In the genomic region with DNA sequence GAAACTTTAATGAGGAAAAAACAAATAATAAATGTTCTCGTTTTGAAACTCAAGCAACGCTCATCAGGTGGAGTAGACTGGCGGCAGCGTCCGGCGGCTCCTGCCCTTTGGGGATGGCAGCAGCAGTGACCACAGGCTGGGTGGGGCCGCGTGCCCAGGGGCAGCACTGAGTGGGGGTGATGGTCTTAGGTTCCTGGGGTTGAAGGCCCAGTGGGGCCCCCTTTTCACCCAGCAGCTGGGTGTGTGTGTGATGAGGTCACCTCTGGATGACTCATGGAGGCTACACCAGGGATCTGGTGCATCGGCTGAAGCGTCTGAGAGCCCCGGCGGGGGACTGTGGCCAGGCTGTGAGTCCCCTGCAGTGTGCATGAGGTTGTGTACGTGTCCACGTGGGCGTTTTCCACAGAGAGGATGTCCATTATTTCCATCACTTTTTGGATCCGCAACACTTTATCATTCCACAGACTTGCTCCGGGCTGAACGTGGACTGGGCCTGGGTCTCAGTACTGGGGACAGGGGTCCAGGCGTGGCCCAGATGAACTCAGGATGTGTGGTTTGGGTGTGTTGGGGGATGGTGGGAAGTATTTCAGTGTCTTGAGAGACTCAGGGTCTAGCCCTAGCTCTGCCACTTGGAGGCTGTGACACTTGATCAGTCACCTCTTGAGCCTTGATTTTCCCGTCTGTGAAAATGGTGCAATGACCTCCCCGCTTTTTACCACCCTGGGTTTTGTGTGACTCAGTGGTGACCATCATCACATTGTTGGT, we compare ENCODE assay signal across 9 cellular contexts. TPM values are rescaled to one million over a fixed set of nuclear protein-coding genes. Genes with fewer than 3 reads are reported as not detected.
DNase-seq lines count a peak whose midpoint lies in the region; ATAC-seq and TF ChIP-seq lines count a peak whose summit lies in the region.
"Had no signal": no experiment of that assay in that cellular context is flagged by ENCODE, and none has a peak within 500 bp of the region (broad histone marks: within the 10 kb centered on the region; RNA-seq: fewer than 3 reads in every experiment).

No MANE protein-coding gene starts in this region.

- H3K27ac ChIP-seq in fibroblast of lung (ENCODE audit: insufficient read depth, low read length) (peak overlapping the region; percentile 83), colonic mucosa (no peak overlapping the region), OCI-LY7 (ENCODE audit: low read depth, low read length, poor library complexity, severe bottlenecking) (no peak overlapping the region)

- H2AFZ ChIP-seq in fibroblast of lung (ENCODE audit: low read length) (no peak overlapping the region), OCI-LY7 (ENCODE audit: low read length) (no peak overlapping the region)

- H3K4me1 ChIP-seq in fibroblast of lung (ENCODE audit: control insufficient read depth, extremely low read depth, insufficient read depth, low read length) (peaks cover 33% of the 10 kb centered on the region), colonic mucosa (no peaks in the 10 kb centered on the region), OCI-LY7 (ENCODE audit: insufficient read depth, low read length, poor library complexity, severe bottlenecking) (peaks cover 48% of the 10 kb centered on the region)

- H3K9me3 ChIP-seq in fibroblast of lung (ENCODE audit: control insufficient read depth, insufficient read depth, low read depth, low read length) (no peaks in the 10 kb centered on the region), colonic mucosa (no peaks in the 10 kb centered on the region), OCI-LY7 (ENCODE audit: low read length) (no peaks in the 10 kb centered on the region)

- H3K27me3 ChIP-seq in fibroblast of lung (ENCODE audit: control insufficient read depth, insufficient read depth, low read length) (no peaks in the 10 kb centered on the region), colonic mucosa (no peaks in the 10 kb centered on the region)

- DNase-seq in ELR (ENCODE audit: low read depth) = peak; percentile 96
- peak; percentile 76 for DNase-seq in RKO (ENCODE audit: low spot score)
- DNase-seq in fibroblast of lung (ENCODE audit: low read depth in 2 of 2) = peak; percentile 67 to 89
- DNase-seq in smooth muscle cell of the brain vasculature (ENCODE audit: low read depth, low spot score) = peak; percentile 81
- DNase-seq in colonic mucosa = no peak
- no peak for DNase-seq in KG1 (lab: John Stamatoyannopoulos, UW)
- no peak for DNase-seq in OCI-LY7 (ENCODE audit: low spot score)
- DNase-seq: stimulated activated CD4-positive, alpha-beta T cell treated with anti-CD3 and anti-CD28 coated beads, Interleukin-4, amount 100 ng/mL, for 1 hour had no signal

- no peak overlapping the region for H3K9ac ChIP-seq in fibroblast of lung (ENCODE audit: insufficient read depth, low read length)
- H3K9ac ChIP-seq in colonic mucosa (ENCODE audit: low read depth in 2 of 2, low read length in 2 of 2) = no peak overlapping the region

- TF ChIP-seq CTCF in fibroblast of lung (conservative IDR thresholded peaks at IDR 0.05 in 1 of 2, IDR thresholded peaks at IDR 0.05 in 1 of 2; ENCODE audit: low read depth in 1 of 2, low read length in 2 of 2) = no peak
- no peak for TF ChIP-seq CTCF in colonic mucosa (IDR thresholded peaks at IDR 0.05)
- TF ChIP-seq CTCF in OCI-LY7 (conservative IDR thresholded peaks at IDR 0.05; ENCODE audit: low read length) = no peak

- BruUV-seq in OCI-LY7 (replicated peaks; lab: Mats Ljungman, UMichigan) = no TSS peak

- H3K79me2 ChIP-seq in fibroblast of lung (ENCODE audit: control insufficient read depth, insufficient read depth, low read length) (no peaks in the 10 kb centered on the region), OCI-LY7 (ENCODE audit: insufficient read depth, low read depth, low read length) (no peaks in the 10 kb centered on the region)

- H4K20me1 ChIP-seq in fibroblast of lung (ENCODE audit: control insufficient read depth, extremely low read depth, insufficient read depth, low read length) (no peaks in the 10 kb centered on the region), OCI-LY7 (ENCODE audit: insufficient read depth, low read length) (no peaks in the 10 kb centered on the region)

- peaks cover 1% of the 10 kb centered on the region for H3K36me3 ChIP-seq in fibroblast of lung (ENCODE audit: control insufficient read depth, insufficient read depth, low read length)
- no peaks in the 10 kb centered on the region for H3K36me3 ChIP-seq in colonic mucosa
- peaks cover 8% of the 10 kb centered on the region; the same call in 1 of the 2 replicates for H3K36me3 ChIP-seq in OCI-LY7 (ENCODE audit: insufficient read depth, low read length)

- H3K4me3 ChIP-seq in fibroblast of lung (replicated peaks in 1 of 4; ENCODE audit: control extremely low read depth in 1 of 4, insufficient read depth in 1 of 4, low read depth in 3 of 4, low read length in 4 of 4) (no peak overlapping the region), colonic mucosa (no peak overlapping the region), OCI-LY7 (ENCODE audit: low read depth, low read length, poor library complexity, severe bottlenecking) (no peak overlapping the region)

- POLR2A ChIA-PET in OCI-LY7 (lab: Charles Lee) = interaction anchor here (0.9 kb wide), 1 partner anchor 10 kb away, joined by 4 read pairs; no protein-coding TSS in a partner anchor

- CTCF ChIA-PET in OCI-LY7 (lab: Charles Lee; ENCODE audit: unreplicated experiment) = interaction anchor here (1.3 kb wide), 1 partner anchor 20 kb away, joined by 3 read pairs; no protein-coding TSS in a partner anchor

- ATAC-seq in HG03460 (IDR thresholded peaks at IDR 0.05; ENCODE audit: unreplicated experiment) = no peak

- no peaks in the 10 kb centered on the region for H3K9me2 ChIP-seq in OCI-LY7 (ENCODE audit: insufficient read depth, low read length)

- intact Hi-C loops in colonic mucosa (cut with DNase I) = no loop called here
- intact Hi-C loops in OCI-LY7 (cut with micrococcal nuclease; ENCODE audit: unreplicated experiment) = no loop called here

- peak overlapping the region; percentile 17 for H3K4me2 ChIP-seq in fibroblast of lung (ENCODE audit: extremely low read depth, insufficient read depth, low read length)
- H3K4me2 ChIP-seq in OCI-LY7 (ENCODE audit: low read length) = no peak overlapping the region

RNA-seq across cellular contexts. Expression of gene LDLRAP1, which starts 25.6 kb away (rescaled TPM):
- 6.9 and 7.3 TPM in 2 replicates for total RNA-seq in fibroblast of lung
- 12.5 and 21.0 TPM in 2 replicates for polyA plus RNA-seq in fibroblast of lung
- 11.2 and 18.5 TPM in 2 replicates for polyA plus RNA-seq in fibroblast of lung (2012)
- 20.5 and 33.9 TPM in 2 replicates for polyA minus RNA-seq in fibroblast of lung (ENCODE audit: low replicate concordance)
- total RNA-seq in colonic mucosa = 10 to 100 TPM; 35.7 to 40.1 TPM
- 12.6 and 14.9 TPM in 2 replicates for total RNA-seq in OCI-LY7 (2014; rRNA removed; shearing (Covaris generic))
- 30.3 and 36.2 TPM in 2 replicates for total RNA-seq in OCI-LY7 (2022)

RNA-seq across cellular contexts. Expression of gene MAN1C1, which starts 47.6 kb away (rescaled TPM):
- total RNA-seq in fibroblast of lung (14.6 and 17.7 TPM in 2 replicates), colonic mucosa (1 to 10 TPM; 2.7 to 4.3 TPM), OCI-LY7 (2022) (4.6 and 4.9 TPM in 2 replicates)
- polyA plus RNA-seq in fibroblast of lung = 10.4 and 51.4 TPM in 2 replicates
- 7.5 and 52.0 TPM in 2 replicates for polyA plus RNA-seq in fibroblast of lung (2012)
- 13.1 and 106 TPM in 2 replicates for polyA minus RNA-seq in fibroblast of lung (ENCODE audit: low replicate concordance)
- 2.4 and 3.0 TPM in 2 replicates for total RNA-seq in OCI-LY7 (2014; rRNA removed; shearing (Covaris generic))

Comparison
In these comparisons a context has a peak if more than half of its experiments do, and no peak if none do; other contexts are left out.
1. DNase-seq: peak in ELR (single experiment), RKO (single experiment), fibroblast of lung (2 of 2) and smooth muscle cell of the brain vasculature (single experiment); none in colonic mucosa (single experiment), KG1 (single experiment) and OCI-LY7 (single experiment).